Comparison of ENCODE assay signal across 8 cellular contexts in genomic region chr16:89686520-89687091, GRCh38. TPM values are rescaled to one million over a fixed set of nuclear protein-coding genes. Genes with fewer than 3 reads are reported as not detected.
A peak's percentile ranks its signal among the peaks of the same experiment; 100 is the strongest.
DNase-seq lines count a peak whose midpoint lies in the region; TF ChIP-seq lines count a peak whose summit lies in the region.

CDK10 (plus strand) TSS chr16:89686689; CDS start chr16:89686711, 22 bp downstream.

- peaks cover 11% of the 10 kb centered on the region for H3K4me1 Mint-ChIP-seq in neural crest cell

- peak within 1 kb of the TSS; percentile 84 for H2AFZ ChIP-seq in GM23248

- H3K27ac ChIP-seq in GM23248 (peak within 1 kb of the TSS; percentile 78), stomach smooth muscle (ENCODE audit: low read length) (peak within 1 kb of the TSS; percentile 66)

- H3K4me2 ChIP-seq in GM23248 (ENCODE audit: unreplicated experiment) = peak within 1 kb of the TSS; percentile 97

- H3K9ac ChIP-seq in GM23248 (peak within 1 kb of the TSS; percentile 89), stomach smooth muscle (ENCODE audit: low read length in 2 of 2) (peak within 1 kb of the TSS; percentile 74 to 76)

- peak within 1 kb of the TSS; percentile 96 for H3K4me3 Mint-ChIP-seq in neural crest cell

- H3K4me3 ChIP-seq in GM23248 (peak within 1 kb of the TSS; percentile 94), fibroblast of villous mesenchyme (ENCODE audit: low read depth, low read length) (peak within 1 kb of the TSS; percentile 87), stomach smooth muscle (ENCODE audit: low read length in 2 of 2) (peak within 1 kb of the TSS; percentile 67 to 93)

- peaks cover 42% of the 10 kb centered on the region for H3K36me3 Mint-ChIP-seq in neural crest cell (ENCODE audit: low read depth)

- no peaks in the 10 kb centered on the region for H3K9me3 ChIP-seq in GM23248 (ENCODE audit: low read depth)
- no peaks in the 10 kb centered on the region for H3K9me3 ChIP-seq in stomach smooth muscle (ENCODE audit: control insufficient read depth in 2 of 2, low read length in 2 of 2)

- peak; percentile 71 for DNase-seq in Daoy (ENCODE audit: low read depth)
- peak; percentile 94 for DNase-seq in GM23248
- DNase-seq in LHCN-M2 (ENCODE audit: low read depth) = peak; percentile 84
- DNase-seq in SHP77 treated with DMSO at 0.1 percent for 48 hours (lab: John Stamatoyannopoulos, UW) = peak; percentile 85
- peak; percentile 83 for DNase-seq in activated gamma-delta T cell treated with Interleukin-2 at 50 U/mL for 16 hours
- DNase-seq in fibroblast of villous mesenchyme (ENCODE audit: low read depth) = peak; percentile 85
- DNase-seq in neural crest cell (ENCODE audit: low read depth, low spot score) = peak; percentile 96

- H3F3A ChIP-seq in GM23248 (ENCODE audit: insufficient read depth) = peaks cover 8% of the 10 kb centered on the region; the same call in 1 of the 2 replicates

- peaks cover 32% of the 10 kb centered on the region for H3K79me2 ChIP-seq in GM23248 (ENCODE audit: insufficient read depth)

- no peaks in the 10 kb centered on the region for H4K20me1 ChIP-seq in GM23248 (ENCODE audit: insufficient read depth)

- H3K9me3 Mint-ChIP-seq in neural crest cell = peaks cover 13% of the 10 kb centered on the region

- H3K27me3 ChIP-seq in GM23248 (replicated peaks; ENCODE audit: insufficient read depth) = no peaks in the 10 kb centered on the region
- no peaks in the 10 kb centered on the region for H3K27me3 ChIP-seq in stomach smooth muscle (ENCODE audit: control insufficient read depth in 1 of 2, insufficient read depth in 2 of 2, low read length in 2 of 2)

- 1% methylated on average over 47 to 65 of the region's 67 CpGs for WGBS in GM23248 (ENCODE audit: low coverage in 1 of 2, low lambda C conversion rate in 2 of 2, missing lambda C conversion rate in 2 of 2), 2 experiments

- peaks cover 3% of the 10 kb centered on the region for H3K27me3 Mint-ChIP-seq in neural crest cell (ENCODE audit: low read depth)

- peak within 1 kb of the TSS; percentile 93 for H3K27ac Mint-ChIP-seq in neural crest cell (ENCODE audit: unreplicated experiment)

- no peak for TF ChIP-seq CTCF in fibroblast of villous mesenchyme (IDR thresholded peaks at IDR 0.05; ENCODE audit: insufficient read depth, low read depth, low read length)
- no peak for TF ChIP-seq CTCF in neural crest cell (conservative IDR thresholded peaks at IDR 0.05)

- no peaks in the 10 kb centered on the region for H3K9me2 ChIP-seq in GM23248 (ENCODE audit: insufficient read depth)

- H3K36me3 ChIP-seq in GM23248 (ENCODE audit: low read depth) (peaks cover 3% of the 10 kb centered on the region; the same call in 1 of the 2 replicates), stomach smooth muscle (ENCODE audit: control insufficient read depth in 2 of 2, insufficient read depth in 2 of 2, low read length in 2 of 2) (peaks cover 4 to 7% of the 10 kb centered on the region in 2 donors)

- H3K4me1 ChIP-seq in GM23248 (ENCODE audit: insufficient read depth) (peaks cover 4% of the 10 kb centered on the region), stomach smooth muscle (ENCODE audit: control insufficient read depth, insufficient read depth, low read length) (peaks cover 8% of the 10 kb centered on the region)

- in situ Hi-C loops in GM23248 (cut with MboI) = no loop called here

RNA-seq across cellular contexts. Expression of gene CDK10, which starts in this region (rescaled TPM):
- 9.9 and 11.4 TPM in 2 replicates for total RNA-seq in Daoy (2014; rRNA removed; shearing (Covaris generic))
- total RNA-seq in GM23248 (2014; rRNA removed; shearing (Covaris generic)) = 43.8 and 49.6 TPM in 2 replicates
- 51.9 and 52.8 TPM in 2 replicates for polyA plus RNA-seq in GM23248 (2016; fragmentation: Nextera tagmentation; extraction: Ambion mirVana)
- total RNA-seq in LHCN-M2 (2014; rRNA removed) = 60.1 and 67.6 TPM in 2 replicates
- polyA plus RNA-seq in LHCN-M2 (2012) = 50.7 TPM
- 35.8 and 51.0 TPM in 2 replicates for total RNA-seq in fibroblast of villous mesenchyme
- total RNA-seq in neural crest cell = 127 and 131 TPM in 2 replicates

Comparison
In these comparisons a context has a peak if more than half of its experiments do, and no peak if none do; other contexts are left out.
1. Peak in every context shown above with its lines: DNase-seq, H3K4me3 ChIP-seq and H3K27ac ChIP-seq.